Comparison of ENCODE assay signal across 15 cellular contexts in the genomic region with DNA sequence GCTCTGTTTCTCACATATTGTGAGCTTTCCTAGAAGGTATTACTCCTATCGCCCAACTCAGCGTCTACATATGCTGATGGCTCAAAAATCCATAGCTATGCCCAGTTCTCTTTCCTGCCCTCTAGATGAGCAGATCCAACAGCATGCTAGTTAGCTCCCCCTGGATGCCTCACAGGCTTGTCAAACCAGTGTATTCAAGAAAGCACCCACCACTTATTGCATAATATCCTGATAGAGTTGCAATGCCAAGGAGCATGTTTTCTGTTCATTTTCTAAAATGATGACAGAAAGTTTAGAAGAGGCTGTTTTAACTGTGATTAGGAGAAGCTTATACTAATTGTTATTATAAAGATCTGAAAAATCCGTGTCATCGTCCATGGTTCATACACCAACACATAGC. TPM values are rescaled to one million over a fixed set of nuclear protein-coding genes. Genes with fewer than 3 reads are reported as not detected.
A peak's percentile ranks its signal among the peaks of the same experiment; 100 is the strongest.
DNase-seq lines count a peak whose midpoint lies in the region; ATAC-seq and TF ChIP-seq lines count a peak whose summit lies in the region.
"Had no signal": no experiment of that assay in that cellular context is flagged by ENCODE, and none has a peak within 500 bp of the region (broad histone marks: within the 10 kb centered on the region; RNA-seq: fewer than 3 reads in every experiment).

No MANE protein-coding gene starts in this region.

- peaks cover 5 to 14% of the 10 kb centered on the region in 2 donors for H3K27me3 Mint-ChIP-seq in natural killer cell (ENCODE audit: low read depth in 2 of 2)
- peaks cover 0 to 2% of the 10 kb centered on the region in 2 donors for H3K27me3 Mint-ChIP-seq in natural killer cell treated with Interleukin-12 subunit alpha and Interleukin-12 subunit beta and Interleukin-15 and Interleukin-18, amount 100 ng/mL, for 72 hours

- H3K4me1 Mint-ChIP-seq in natural killer cell, result peaks cover 26 to 36% of the 10 kb centered on the region in 2 donors
- H3K4me1 Mint-ChIP-seq in natural killer cell treated with Interleukin-12 subunit alpha and Interleukin-12 subunit beta and Interleukin-15 and Interleukin-18, amount 100 ng/mL, for 72 hours (ENCODE audit: low read depth in 2 of 2), result peaks cover 24 to 27% of the 10 kb centered on the region in 2 donors

- H3K27me3 ChIP-seq in OCI-LY3 (ENCODE audit: low read depth, low read length) (no peaks in the 10 kb centered on the region), SK-N-SH (ENCODE audit: insufficient read depth) (no peaks in the 10 kb centered on the region), thyroid gland (no peaks in the 10 kb centered on the region)
- H3K27me3 ChIP-seq: gastrocnemius medialis, ovary had no signal

- no peak for TF ChIP-seq RAD21 in SK-N-SH (IDR thresholded peaks at IDR 0.05; ENCODE audit: low read length)

- peak overlapping the region; percentile 85 for H3K4me3 Mint-ChIP-seq in natural killer cell
- H3K4me3 Mint-ChIP-seq in natural killer cell treated with Interleukin-12 subunit alpha and Interleukin-12 subunit beta and Interleukin-15 and Interleukin-18, amount 100 ng/mL, for 72 hours, result no peak overlapping the region

- TF ChIP-seq EP300 in SK-N-SH (IDR thresholded peaks at IDR 0.05; ENCODE audit: borderline replicate concordance in 1 of 2, low read depth in 1 of 2, low read length in 1 of 2), result no peak

- H4K20me1 ChIP-seq in OCI-LY3 (ENCODE audit: insufficient read depth, low read length), result no peaks in the 10 kb centered on the region
- no peaks in the 10 kb centered on the region for H4K20me1 ChIP-seq in SK-N-SH (ENCODE audit: insufficient read depth)

- POLR2A ChIA-PET in SK-N-SH (lab: Yijun Ruan, JAX), result interaction anchor here (1.3 kb wide), 1 partner anchor 13 kb away, joined by 4 read pairs; no protein-coding TSS in a partner anchor

- peaks cover 5% of the 10 kb centered on the region for H3F3A ChIP-seq in SK-N-SH (replicated peaks; ENCODE audit: insufficient read depth)

- CTCF ChIA-PET in SK-N-SH (lab: Yijun Ruan, JAX), result interaction anchor here (1.1 to 2.1 kb wide), 2 partner anchors 10 to 13 kb away, joined by 6 to 7 read pairs; no protein-coding TSS in a partner anchor

- TF ChIP-seq CTCF in natural killer cell (IDR thresholded peaks at IDR 0.05), result no peak
- TF ChIP-seq CTCF in OCI-LY3 (IDR thresholded peaks at IDR 0.05; ENCODE audit: low read depth, low read length), result no peak
- TF ChIP-seq CTCF in SK-N-SH (IDR thresholded peaks at IDR 0.05), result no peak
- TF ChIP-seq CTCF in thyroid gland (IDR thresholded peaks at IDR 0.05), result no peak

- H3K4me1 ChIP-seq in OCI-LY3 (ENCODE audit: low read length) (peaks cover 19% of the 10 kb centered on the region), SK-N-SH (ENCODE audit: control insufficient read depth in 1 of 2, insufficient read depth in 2 of 2, low read depth in 1 of 2, low read length in 1 of 2) (peaks cover 6 to 12% of the 10 kb centered on the region in 2 experiments; a peak in 3 of 4 replicates), thyroid gland (peaks cover 5 to 14% of the 10 kb centered on the region in 2 donors)

- H2AFZ ChIP-seq in OCI-LY3 (ENCODE audit: low read depth, low read length) (0 out of 2 replicates have a peak overlapping the region, but pooled peaks have one; percentile 15), SK-N-SH (ENCODE audit: low read depth) (no peak overlapping the region)

- no peak overlapping the region for H3K4me3 ChIP-seq in OCI-LY3 (ENCODE audit: low read length)
- no peak overlapping the region for H3K4me3 ChIP-seq in SK-N-SH (ENCODE audit: low read depth in 2 of 2, low read length in 1 of 2)
- no peak overlapping the region for H3K4me3 ChIP-seq in thyroid gland (replicated peaks in 1 of 3)
- H3K4me3 ChIP-seq: gastrocnemius medialis, ovary, spleen had no signal

- H3K4me2 ChIP-seq in OCI-LY3 (ENCODE audit: low read length), result no peak overlapping the region
- no peak overlapping the region for H3K4me2 ChIP-seq in SK-N-SH

- H3K9me2 ChIP-seq in SK-N-SH, result no peaks in the 10 kb centered on the region

- no peaks in the 10 kb centered on the region for H3K9me3 ChIP-seq in OCI-LY3 (ENCODE audit: insufficient read depth, low read length)
- no peaks in the 10 kb centered on the region for H3K9me3 ChIP-seq in SK-N-SH
- no peaks in the 10 kb centered on the region for H3K9me3 ChIP-seq in thyroid gland
- H3K9me3 ChIP-seq: gastrocnemius medialis, ovary, spleen had no signal

- H3K79me2 ChIP-seq in OCI-LY3 (ENCODE audit: low read length) (peaks cover 26% of the 10 kb centered on the region), SK-N-SH (ENCODE audit: insufficient read depth) (peaks cover 31% of the 10 kb centered on the region)

- H3K9ac ChIP-seq in OCI-LY3 (ENCODE audit: low read length), result no peak overlapping the region
- no peak overlapping the region for H3K9ac ChIP-seq in SK-N-SH

- intact Hi-C loops in natural killer cell (cut with micrococcal nuclease) (no loop called here), thyroid gland (cut with DNase I) (no loop called here), posterior cingulate gyrus (cut with DNase I) (no loop called here)

- H3K27ac Mint-ChIP-seq in natural killer cell, result peak overlapping the region; percentile 90 to 97
- no peak overlapping the region for H3K27ac Mint-ChIP-seq in natural killer cell treated with Interleukin-12 subunit alpha and Interleukin-12 subunit beta and Interleukin-15 and Interleukin-18, amount 100 ng/mL, for 72 hours
- H3K27ac Mint-ChIP-seq: stimulated activated naive CD8-positive, alpha-beta T cell treated with anti-CD3 and anti-CD28 coated beads, Interleukin-15, Interleukin-2, amounts not matched to agents 100 ng/mL and 50 ng/mL, for 24 hours had no signal

- ATAC-seq in natural killer cell (no peak), HG02763 (IDR thresholded peaks at IDR 0.05; ENCODE audit: unreplicated experiment) (no peak)
- no peak for ATAC-seq in natural killer cell treated with Interleukin-12 subunit alpha and Interleukin-12 subunit beta and Interleukin-15 and Interleukin-18, amount 100 ng/mL, for 72 hours
- ATAC-seq: gastrocnemius medialis had no signal

- H3K36me3 ChIP-seq in OCI-LY3 (replicated peaks; ENCODE audit: low read depth, low read length), result no peaks in the 10 kb centered on the region
- peaks cover 0 to 5% of the 10 kb centered on the region in 2 experiments for H3K36me3 ChIP-seq in SK-N-SH (replicated peaks in 1 of 2; ENCODE audit: control insufficient read depth in 1 of 2, insufficient read depth in 2 of 2, low read length in 1 of 2)
- no peaks in the 10 kb centered on the region for H3K36me3 ChIP-seq in thyroid gland
- H3K36me3 ChIP-seq: gastrocnemius medialis, ovary, spleen had no signal

- no peaks in the 10 kb centered on the region for H3K36me3 Mint-ChIP-seq in natural killer cell
- no peaks in the 10 kb centered on the region for H3K36me3 Mint-ChIP-seq in natural killer cell treated with Interleukin-12 subunit alpha and Interleukin-12 subunit beta and Interleukin-15 and Interleukin-18, amount 100 ng/mL, for 72 hours

- TF ChIP-seq POLR2A in erythroblast (IDR thresholded peaks at IDR 0.05; ENCODE audit: low read length), result no peak
- TF ChIP-seq POLR2A in thyroid gland (IDR thresholded peaks at IDR 0.05), result no peak

- WGBS in SK-N-SH (ENCODE audit: low lambda C conversion rate), result 96% methylated on average over 4 of the region's 4 CpGs
- 91 to 93% methylated on average over 4 of the region's 4 CpGs for WGBS in thyroid gland, 2 donors

- H3K27ac ChIP-seq in OCI-LY3 (ENCODE audit: low read length), result no peak overlapping the region
- no peak overlapping the region for H3K27ac ChIP-seq in SK-N-SH (ENCODE audit: low read depth in 2 of 2, low read length in 1 of 2)
- no peak overlapping the region for H3K27ac ChIP-seq in thyroid gland
- H3K27ac ChIP-seq: gastrocnemius medialis, ovary, spleen had no signal

- H3K9me3 Mint-ChIP-seq in natural killer cell, result no peaks in the 10 kb centered on the region
- H3K9me3 Mint-ChIP-seq in natural killer cell treated with Interleukin-12 subunit alpha and Interleukin-12 subunit beta and Interleukin-15 and Interleukin-18, amount 100 ng/mL, for 72 hours, result no peaks in the 10 kb centered on the region
- H3K9me3 Mint-ChIP-seq: stimulated activated naive CD8-positive, alpha-beta T cell treated with anti-CD3 and anti-CD28 coated beads, Interleukin-15, Interleukin-2, amounts not matched to agents 100 ng/mL and 50 ng/mL, for 24 hours had no signal

- DNase-seq in natural killer cell (no peak), erythroblast (lab: John Stamatoyannopoulos, UW) (peak; percentile 41 to 44), SK-N-SH (no peak), thyroid gland (no peak), posterior cingulate gyrus (no peak)
- DNase-seq in natural killer cell treated with Interleukin-12 subunit alpha and Interleukin-12 subunit beta and Interleukin-15 and Interleukin-18, amount 100 ng/mL, for 72 hours (ENCODE audit: low spot score), result no peak
- DNase-seq: activated naive CD4-positive, alpha-beta T cell treated with Interleukin-2 at 50 U/mL for 16 hours; gastrocnemius medialis; midbrain; NCI-H2081 treated with DMSO at 0.1 percent for 48 hours; ovary; spleen had no signal

TF ChIP-seq in SK-N-SH, 30 proteins besides CTCF, POLR2A, EP300 and RAD21 (continues in another document):
- no peak for TF ChIP-seq SIN3A (IDR thresholded peaks at IDR 0.05; ENCODE audit: borderline replicate concordance, low read depth, low read length)
- no peak for TF ChIP-seq MEF2A (IDR thresholded peaks at IDR 0.05; ENCODE audit: borderline replicate concordance, low read depth)
- TF ChIP-seq RCOR1 (IDR thresholded peaks at IDR 0.05; ENCODE audit: low read length), result no peak
- no peak for TF ChIP-seq FOXM1 (IDR thresholded peaks at IDR 0.05; ENCODE audit: low read depth)
- TF ChIP-seq NRF1 (IDR thresholded peaks at IDR 0.05; ENCODE audit: low read depth, low read length), result no peak
- TF ChIP-seq, protein P1, sequence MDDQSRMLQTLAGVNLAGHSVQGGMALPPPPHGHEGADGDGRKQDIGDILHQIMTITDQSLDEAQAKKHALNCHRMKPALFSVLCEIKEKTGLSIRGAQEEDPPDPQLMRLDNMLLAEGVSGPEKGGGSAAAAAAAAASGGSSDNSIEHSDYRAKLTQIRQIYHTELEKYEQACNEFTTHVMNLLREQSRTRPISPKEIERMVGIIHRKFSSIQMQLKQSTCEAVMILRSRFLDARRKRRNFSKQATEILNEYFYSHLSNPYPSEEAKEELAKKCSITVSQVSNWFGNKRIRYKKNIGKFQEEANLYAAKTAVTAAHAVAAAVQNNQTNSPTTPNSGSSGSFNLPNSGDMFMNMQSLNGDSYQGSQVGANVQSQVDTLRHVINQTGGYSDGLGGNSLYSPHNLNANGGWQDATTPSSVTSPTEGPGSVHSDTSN (IDR thresholded peaks at IDR 0.05), result no peak
- TF ChIP-seq GATA2 (CRISPR knock-in tag; IDR thresholded peaks at IDR 0.05), result no peak
- TF ChIP-seq TAF1 (IDR thresholded peaks at IDR 0.05; ENCODE audit: borderline replicate concordance, low read depth, low read length), result no peak

RNA-seq across cellular contexts. Expression of a gene that starts 1.9 kb away (rescaled TPM):
- total RNA-seq in natural killer cell (10 to 100 TPM in 2 of 3 donors, 1 to 10 TPM in 1; 9.0 to 14.7 (median 12.9) TPM), thyroid gland (10 to 100 TPM; 31.1 to 63.2 (median 41.6) TPM)
- 10 to 100 TPM in 1 of 2 donors, 1 to 10 TPM in 1; 7.8 to 14.8 TPM for total RNA-seq in natural killer cell treated with Interleukin-12 subunit alpha and Interleukin-12 subunit beta and Interleukin-15 and Interleukin-18, amount 100 ng/mL, for 72 hours
- 11.8 and 15.0 TPM in 2 replicates for polyA plus RNA-seq in SK-N-SH (2012; rRNA removed)
- polyA plus RNA-seq in SK-N-SH (2012; cell fraction: cytosol; rRNA removed), result 14.9 and 15.3 TPM in 2 replicates
- polyA plus RNA-seq in SK-N-SH (2012; cell fraction: nucleus; rRNA removed), result 10.1 and 18.2 TPM in 2 replicates

Comparison
In these comparisons a context has a peak if more than half of its experiments do, and no peak if none do; other contexts are left out.
1. H3K27ac Mint-ChIP-seq: peak in natural killer cell (2 of 2); none in natural killer cell treated with Interleukin-12 subunit alpha and Interleukin-12 subunit beta and Interleukin-15 and Interleukin-18, amount 100 ng/mL, for 72 hours (0 of 2).
2. DNase-seq: peak in erythroblast (2 of 2); none in natural killer cell (single experiment), natural killer cell treated with Interleukin-12 subunit alpha and Interleukin-12 subunit beta and Interleukin-15 and Interleukin-18, amount 100 ng/mL, for 72 hours (single experiment), SK-N-SH (single experiment), thyroid gland (0 of 2) and posterior cingulate gyrus (0 of 10).